16 cellular contexts compared by ENCODE assay signal in genomic region chr6:16466778-16467177, GRCh38.
A peak's percentile ranks its signal among the peaks of the same experiment; 100 is the strongest.
DNase-seq lines count a peak whose midpoint lies in the region; ATAC-seq, FAIRE-seq and TF ChIP-seq lines count a peak whose summit lies in the region.
"Had no signal": no experiment of that assay in that cellular context is flagged by ENCODE, and none has a peak within 500 bp of the region (broad histone marks: within the 10 kb centered on the region; RNA-seq: fewer than 3 reads in every experiment).

No MANE protein-coding gene starts in this region.

- H4K20me1 ChIP-seq in HepG2 (ENCODE audit: insufficient read depth, low read length) (peaks cover 3% of the 10 kb centered on the region; the same call in 1 of the 2 replicates), endothelial cell of umbilical vein (replicated peaks; ENCODE audit: control insufficient read depth, extremely low read depth, insufficient read depth, low read length) (no peaks in the 10 kb centered on the region)

- intact Hi-C loops in HepG2 (cut with micrococcal nuclease; ENCODE audit: unreplicated experiment) (no loop called here), right lobe of liver (cut with DNase I) (no loop called here), endothelial cell of umbilical vein (cut with micrococcal nuclease) (no loop called here), posterior cingulate gyrus (cut with DNase I) (no loop called here)

- TF ChIP-seq CTCF in HepG2 (CRISPR knock-in tag; IDR thresholded peaks at IDR 0.05) (no peak), right lobe of liver (IDR thresholded peaks at IDR 0.05) (no peak), endothelial cell of umbilical vein (IDR thresholded peaks at IDR 0.05; ENCODE audit: extremely low read depth in 1 of 2, insufficient read depth in 1 of 2, low read depth in 1 of 2, low read length in 2 of 2) (no peak)

- CTCF ChIA-PET in HepG2 (lab: Yijun Ruan, JAX; ENCODE audit: low intra/inter-chr PET ratio, low total read pairs) = no interaction called here
- CTCF ChIA-PET in endothelial cell of umbilical vein (lab: Charles Lee) = no interaction called here

- WGBS in HepG2 (ENCODE audit: low lambda C conversion rate) = 97% methylated on average over 4 of the region's 4 CpGs
- WGBS in right lobe of liver (ENCODE audit: insufficient coverage, low coverage, low lambda C conversion rate, missing lambda C conversion rate) = 87% methylated on average over 3 of the region's 4 CpGs

- H3K4me3 ChIP-seq in HepG2 (replicated peaks in 1 of 3; ENCODE audit: insufficient read depth in 1 of 3, low read depth in 2 of 3, low read length in 3 of 3) (no peak overlapping the region), right lobe of liver (no peak overlapping the region), endothelial cell of umbilical vein (replicated peaks in 1 of 3; ENCODE audit: insufficient read depth in 1 of 3, low read depth in 1 of 3, low read length in 3 of 3) (no peak overlapping the region)
- H3K4me3 ChIP-seq: MG63 had no signal

- no peaks in the 10 kb centered on the region for H3K27me3 ChIP-seq in HepG2 (ENCODE audit: control insufficient read depth in 1 of 2, insufficient read depth in 2 of 2, low read length in 2 of 2)
- H3K27me3 ChIP-seq in right lobe of liver = no peaks in the 10 kb centered on the region
- no peaks in the 10 kb centered on the region for H3K27me3 ChIP-seq in endothelial cell of umbilical vein (ENCODE audit: control insufficient read depth in 2 of 2, insufficient read depth in 2 of 2, low read length in 2 of 2)
- H3K27me3 ChIP-seq: MG63 had no signal

- dilution Hi-C loops in endothelial cell of umbilical vein (cut with MboI; ENCODE audit: extremely low pct_ligation_motif_present, low sequenced_read_pairs) = no loop called here

- H3K9me1 ChIP-seq in endothelial cell of umbilical vein (replicated peaks; ENCODE audit: control insufficient read depth, extremely low read depth, insufficient read depth, low read length) = no peaks in the 10 kb centered on the region

- TF ChIP-seq POLR2A in HepG2 (IDR thresholded peaks at IDR 0.05; ENCODE audit: insufficient read depth in 1 of 2, low read depth in 2 of 2, low read length in 2 of 2) (no peak), right lobe of liver (IDR thresholded peaks at IDR 0.05) (no peak), endothelial cell of umbilical vein (IDR thresholded peaks at IDR 0.05; ENCODE audit: low read depth, low read length) (no peak)

- peaks cover 0 to 3% of the 10 kb centered on the region in 2 experiments; a peak in 2 of 5 replicates for H3K36me3 ChIP-seq in HepG2 (replicated peaks in 1 of 2; ENCODE audit: control insufficient read depth in 1 of 2, insufficient read depth in 2 of 2, low read length in 2 of 2)
- no peaks in the 10 kb centered on the region for H3K36me3 ChIP-seq in right lobe of liver
- no peaks in the 10 kb centered on the region for H3K36me3 ChIP-seq in endothelial cell of umbilical vein (ENCODE audit: control insufficient read depth in 2 of 2, extremely low read depth in 1 of 2, insufficient read depth in 2 of 2, low read length in 2 of 2)
- H3K36me3 ChIP-seq: MG63 had no signal

- no peak for TF ChIP-seq RAD21 in HepG2 (CRISPR knock-in tag; IDR thresholded peaks at IDR 0.05)

- TF ChIP-seq EP300 in HepG2 (IDR thresholded peaks at IDR 0.05; ENCODE audit: low read depth in 2 of 2, low read length in 2 of 2) (no peak), HepG2 (CRISPR knock-in tag; IDR thresholded peaks at IDR 0.05; ENCODE audit: borderline replicate concordance) (no peak)

- in situ Hi-C loops in HepG2 (cut with HindIII; ENCODE audit: extremely low pct_ligation_motif_present, low pct_unique_long_range_greater_than_20kb) = no loop called here

- no peak overlapping the region for H3K27ac ChIP-seq in HepG2 (ENCODE audit: extremely low read length, insufficient read depth, low read length)
- H3K27ac ChIP-seq in right lobe of liver = no peak overlapping the region
- no peak overlapping the region for H3K27ac ChIP-seq in endothelial cell of umbilical vein (ENCODE audit: insufficient read depth, low read depth, low read length)
- H3K27ac ChIP-seq: C4-2B had no signal

- H3K79me2 ChIP-seq in HepG2 (ENCODE audit: insufficient read depth, low read length) (no peaks in the 10 kb centered on the region), endothelial cell of umbilical vein (ENCODE audit: control insufficient read depth, insufficient read depth, low read length) (no peaks in the 10 kb centered on the region)

- no peaks in the 10 kb centered on the region for H3K9me3 ChIP-seq in HepG2 (ENCODE audit: low read length)
- no peaks in the 10 kb centered on the region for H3K9me3 ChIP-seq in right lobe of liver
- H3K9me3 ChIP-seq in endothelial cell of umbilical vein (replicated peaks; ENCODE audit: control insufficient read depth, insufficient read depth, low read length) = no peaks in the 10 kb centered on the region
- H3K9me3 ChIP-seq: MG63 had no signal

- H3K4me2 ChIP-seq in HepG2 (ENCODE audit: low read depth, low read length) (no peak overlapping the region), endothelial cell of umbilical vein (ENCODE audit: insufficient read depth, low read length) (no peak overlapping the region)

- BruUV-seq in HepG2 (replicated peaks; lab: Mats Ljungman, UMichigan) = no TSS peak
- BruUV-seq in endothelial cell of umbilical vein (replicated peaks; lab: Mats Ljungman, UMichigan) = no TSS peak

- H2AFZ ChIP-seq in HepG2 (ENCODE audit: low read length) (no peak overlapping the region), endothelial cell of umbilical vein (ENCODE audit: low read depth, low read length) (no peak overlapping the region)

- DNase-seq in HepG2 (ENCODE audit: low spot score) = no peak
- DNase-seq in right lobe of liver = no peak
- peak; percentile 4 for DNase-seq in SW480 (ENCODE audit: low spot score)
- DNase-seq in endothelial cell of umbilical vein (ENCODE audit: low read depth, low spot score) = peak; percentile 35
- no peak for DNase-seq in posterior cingulate gyrus
- no peak for DNase-seq in kidney tubule cell (ENCODE audit: low spot score)
- DNase-seq: IMR-90, Karpas-422, MG63, NCI-H1092, NCI-H146, NCI-H2081, NCI-H510A treated with DMSO at 0.1 percent for 48 hours had no signal

- H3K9ac ChIP-seq in HepG2 (ENCODE audit: insufficient read depth, low read depth, low read length) (no peak overlapping the region), endothelial cell of umbilical vein (replicated peaks; ENCODE audit: extremely low read depth, insufficient read depth, low read length) (no peak overlapping the region)

- peaks cover 12% of the 10 kb centered on the region for H3K4me1 ChIP-seq in HepG2 (ENCODE audit: insufficient read depth, low read length)
- H3K4me1 ChIP-seq in right lobe of liver = no peaks in the 10 kb centered on the region
- no peaks in the 10 kb centered on the region for H3K4me1 ChIP-seq in endothelial cell of umbilical vein (ENCODE audit: control insufficient read depth, extremely low read depth, insufficient read depth, low read length)

- POLR2A ChIA-PET in HepG2 (lab: Yijun Ruan, JAX) (no interaction called here), endothelial cell of umbilical vein (lab: Charles Lee) (no interaction called here)

- no peak for FAIRE-seq in HepG2 (lab: Jason Lieb, UNC)
- FAIRE-seq in endothelial cell of umbilical vein (lab: Jason Lieb, UNC) = no peak
- FAIRE-seq: GM19239 had no signal

- ATAC-seq in HepG2 = no peak
- ATAC-seq in right lobe of liver = no peak
- ATAC-seq in HG02885 (IDR thresholded peaks at IDR 0.05; ENCODE audit: poor library complexity, unreplicated experiment) = no peak

TF ChIP-seq in HepG2, 621 proteins besides CTCF, POLR2A, EP300 and RAD21:
- TF ChIP-seq NFE2L2 (IDR thresholded peaks at IDR 0.05; ENCODE audit: low read length) (0 out of 2 replicates have a peak, but pooled peaks have one; percentile 32), ZBTB46 (CRISPR knock-in tag; IDR thresholded peaks at IDR 0.05; ENCODE audit: borderline replicate concordance) (no peak)

TF ChIP-seq in endothelial cell of umbilical vein, 7 proteins besides CTCF, POLR2A, EP300 and RAD21:
- TF ChIP-seq MYC (IDR thresholded peaks at IDR 0.05; ENCODE audit: low read depth, low read length) (no peak), EZH2 (IDR thresholded peaks at IDR 0.05; ENCODE audit: borderline replicate concordance, low read depth, low read length, severe bottlenecking) (no peak), JUN (IDR thresholded peaks at IDR 0.05; ENCODE audit: borderline replicate concordance, insufficient read depth, insufficient read length, low read depth) (no peak), GATA2 (IDR thresholded peaks at IDR 0.05; ENCODE audit: insufficient read depth, insufficient read length, low read depth, low read length) (no peak)

Comparison
In these comparisons a context has a peak if more than half of its experiments do, and no peak if none do; other contexts are left out.
1. DNase-seq: peak in SW480 (single experiment) and endothelial cell of umbilical vein (single experiment); none in HepG2 (single experiment), right lobe of liver (0 of 3), posterior cingulate gyrus (0 of 10) and kidney tubule cell (single experiment).